ENCODE assay signal across 11 cellular contexts in the genomic region with DNA sequence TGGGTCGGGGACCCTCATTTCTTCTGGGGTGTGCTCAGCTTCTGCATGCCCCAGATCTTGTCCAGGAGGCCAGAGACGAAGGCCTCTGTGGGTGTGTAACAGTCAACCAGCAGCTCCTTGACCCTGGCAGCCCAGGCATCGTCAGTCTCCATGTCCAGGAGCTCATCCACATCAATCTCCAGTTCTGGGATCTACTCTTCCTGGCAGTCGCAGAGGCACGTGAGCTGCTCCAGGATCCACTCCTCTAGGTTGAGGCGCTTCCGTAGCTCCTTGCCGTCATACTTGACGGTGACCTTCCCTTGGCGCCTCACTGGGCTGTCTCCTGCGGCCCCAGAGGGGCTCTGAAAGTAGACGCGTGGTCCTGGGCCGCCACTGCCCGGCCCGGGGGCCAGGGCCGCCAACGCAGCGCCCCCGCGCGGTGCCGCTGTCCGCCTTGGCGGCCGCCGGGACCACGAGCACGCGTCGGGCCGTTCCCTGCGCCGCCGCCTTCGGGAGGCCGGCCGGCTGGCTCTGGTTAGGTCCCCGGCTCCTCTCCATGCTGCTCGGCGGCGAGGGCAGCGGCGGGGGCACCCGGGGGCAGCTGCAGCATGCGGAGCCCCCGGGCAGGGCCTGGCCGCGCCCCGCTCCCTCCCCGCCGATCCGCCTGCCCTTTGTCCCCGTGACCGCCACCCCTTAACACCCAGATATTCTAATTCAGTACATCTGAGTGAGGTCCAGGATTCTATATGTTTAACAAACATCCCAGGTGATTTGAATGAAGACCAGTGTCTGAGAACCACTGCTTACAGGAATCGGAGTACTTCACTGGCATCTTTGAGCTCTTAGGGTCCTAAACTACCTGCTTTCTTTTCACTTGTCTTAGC.
DNase-seq lines count a peak whose midpoint lies in the region; ATAC-seq, FAIRE-seq and TF ChIP-seq lines count a peak whose summit lies in the region.
"Had no signal": no experiment of that assay in that cellular context is flagged by ENCODE, and none has a peak within 500 bp of the region (broad histone marks: within the 10 kb centered on the region; RNA-seq: fewer than 3 reads in every experiment).

No MANE protein-coding gene starts in this region.

- no peak for TF ChIP-seq EP300 in A549 (IDR thresholded peaks at IDR 0.05)

- peak overlapping the region; percentile 60 for H3K4me2 ChIP-seq in A549
- H3K4me2 ChIP-seq: BLaER1 treated with 17β-estradiol and CSF1 and Interleukin-3, amounts not matched to agents 10 nM and 100 nM had no signal

- H3K27ac Mint-ChIP-seq in osteocyte (ENCODE audit: unreplicated experiment): no peak overlapping the region

- TF ChIP-seq POLR2A in A549 (IDR thresholded peaks at IDR 0.05; ENCODE audit: low read length): peak; percentile 5; the same call in 1 of the 2 replicates
- TF ChIP-seq POLR2A in body of pancreas (IDR thresholded peaks at IDR 0.05): no peak
- TF ChIP-seq POLR2A in right lobe of liver (IDR thresholded peaks at IDR 0.05): no peak

- no peaks in the 10 kb centered on the region for H3K4me1 Mint-ChIP-seq in osteocyte (ENCODE audit: unreplicated experiment)

- CTCF ChIA-PET in A549 (lab: Yijun Ruan, JAX): interaction anchor here (0.6 to 3.8 kb wide), 11 partner anchors 8 to 848 kb away, joined by 3 to 19 read pairs (median 3); no protein-coding TSS in a partner anchor

- H3K4me1 ChIP-seq in A549 (no peaks in the 10 kb centered on the region), body of pancreas (no peaks in the 10 kb centered on the region), right lobe of liver (no peaks in the 10 kb centered on the region)
- H3K4me1 ChIP-seq: BLaER1 treated with 17β-estradiol and CSF1 and Interleukin-3, amounts not matched to agents 10 nM and 100 nM had no signal

- no peaks in the 10 kb centered on the region for H3K9me3 Mint-ChIP-seq in osteocyte (ENCODE audit: unreplicated experiment)

- H3K4me3 ChIP-seq in A549 (peak overlapping the region; percentile 33; the same call in 2 of the 3 replicates), body of pancreas (no peak overlapping the region), right lobe of liver (peak overlapping the region in 2 of 3 donors; percentile 34 to 44)
- H3K4me3 ChIP-seq: BLaER1 treated with 17β-estradiol and CSF1 and Interleukin-3, amounts not matched to agents 10 nM and 100 nM had no signal

- ATAC-seq in A549: peak; percentile 75 to 81
- ATAC-seq in body of pancreas: peak; percentile 72
- peak; percentile 79 to 88 (median 86) for ATAC-seq in right lobe of liver
- ATAC-seq in GM21737 (IDR thresholded peaks at IDR 0.05; ENCODE audit: unreplicated experiment): no peak

- H3K36me3 Mint-ChIP-seq in osteocyte (ENCODE audit: unreplicated experiment): no peaks in the 10 kb centered on the region

- POLR2A ChIA-PET in A549 (lab: Yijun Ruan, JAX): no interaction called here

- no peaks in the 10 kb centered on the region for H3K9me3 ChIP-seq in A549
- H3K9me3 ChIP-seq in body of pancreas: no peaks in the 10 kb centered on the region
- no peaks in the 10 kb centered on the region for H3K9me3 ChIP-seq in right lobe of liver

- H3K27me3 ChIP-seq in body of pancreas (no peaks in the 10 kb centered on the region), right lobe of liver (no peaks in the 10 kb centered on the region)

- DNase-seq in A549 (ENCODE audit: low read depth in 1 of 2, low spot score in 1 of 2): peak in 1 of 2 experiments; percentile 19
- DNase-seq in GM20000 (ENCODE audit: low spot score): peak; percentile 68
- DNase-seq in body of pancreas: peak in 1 of 4 donors; percentile 50
- DNase-seq in right lobe of liver: no peak
- DNase-seq in osteocyte (ENCODE audit: extremely low spot score, unreplicated experiment): no peak
- DNase-seq in stimulated activated CD4-positive, alpha-beta T cell treated with anti-CD3 and anti-CD28 coated beads, Interleukin-15, amount 100 ng/mL, for 24 hours: no peak
- no peak for DNase-seq in RKO (ENCODE audit: low spot score)
- DNase-seq: head of caudate nucleus; stimulated activated CD4-positive, alpha-beta T cell treated with anti-CD3 and anti-CD28 coated beads, Interleukin-12 subunit alpha, Interleukin-12 subunit beta, amount 100 ng/mL, for 4 hours had no signal

- H3K36me3 ChIP-seq in body of pancreas (replicated peaks in 1 of 2; ENCODE audit: insufficient read depth in 1 of 2, low read depth in 2 of 2): no peaks in the 10 kb centered on the region
- no peaks in the 10 kb centered on the region for H3K36me3 ChIP-seq in right lobe of liver
- H3K36me3 ChIP-seq: BLaER1 treated with 17β-estradiol and CSF1 and Interleukin-3, amounts not matched to agents 10 nM and 100 nM had no signal

- H3K27ac ChIP-seq in A549 (peak overlapping the region; percentile 54 to 70; a peak in 5 of 6 replicates), body of pancreas (no peak overlapping the region), right lobe of liver (no peak overlapping the region)
- H3K27ac ChIP-seq: BLaER1 treated with 17β-estradiol and CSF1 and Interleukin-3, amounts not matched to agents 10 nM and 100 nM had no signal

- intact Hi-C loops in body of pancreas (cut with DNase I) (no loop called here), right lobe of liver (cut with DNase I) (no loop called here)

- no peak overlapping the region for H3K4me3 Mint-ChIP-seq in osteocyte (ENCODE audit: unreplicated experiment)

- 0 out of 5 replicates have a peak, but pooled peaks of 1 of the 2 experiments have one; percentile 19 for TF ChIP-seq RAD21 in A549 (conservative IDR thresholded peaks at IDR 0.05 in 1 of 2, IDR thresholded peaks at IDR 0.05 in 1 of 2)

- 66% methylated on average over 18 of the region's 56 CpGs for WGBS in A549 (ENCODE audit: missing lambda C conversion rate)
- 43 to 46% methylated on average over 9 to 31 of the region's 56 CpGs for WGBS in body of pancreas, 2 donors
- 33% methylated on average over 6 of the region's 56 CpGs for WGBS in right lobe of liver (ENCODE audit: insufficient coverage, low coverage, low lambda C conversion rate, missing lambda C conversion rate)

- FAIRE-seq in A549 (lab: Jason Lieb, UNC): no peak

- peaks cover 5% of the 10 kb centered on the region for H3K27me3 Mint-ChIP-seq in osteocyte (ENCODE audit: unreplicated experiment)

- TF ChIP-seq CTCF in A549 (IDR thresholded peaks at IDR 0.05) (peak; percentile 50), GM20000 (IDR thresholded peaks at IDR 0.05; ENCODE audit: extremely low read depth, missing control alignments) (peak; percentile 26), body of pancreas (IDR thresholded peaks at IDR 0.05) (peak in 4 of 7 experiments; percentile 41 to 60 (median 44)), right lobe of liver (IDR thresholded peaks at IDR 0.05) (peak; percentile 20 to 69 (median 35)), osteocyte (IDR thresholded peaks at IDR 0.05) (no peak)

TF ChIP-seq in A549, 52 proteins besides CTCF, POLR2A, EP300 and RAD21:
- no peak for TF ChIP-seq BCL3 (IDR thresholded peaks at IDR 0.05)
- TF ChIP-seq ELK1 (IDR thresholded peaks at IDR 0.05; ENCODE audit: low read depth, low read length): no peak
- TF ChIP-seq, protein P1, sequence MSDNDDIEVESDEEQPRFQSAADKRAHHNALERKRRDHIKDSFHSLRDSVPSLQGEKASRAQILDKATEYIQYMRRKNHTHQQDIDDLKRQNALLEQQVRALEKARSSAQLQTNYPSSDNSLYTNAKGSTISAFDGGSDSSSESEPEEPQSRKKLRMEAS (IDR thresholded peaks at IDR 0.05): peak; percentile 26; the same call in 1 of the 2 replicates
- peak; percentile 30; the same call in 1 of the 3 replicates for TF ChIP-seq SMC3 (IDR thresholded peaks at IDR 0.05)
- TF ChIP-seq CHD4 (IDR thresholded peaks at IDR 0.05; ENCODE audit: borderline replicate concordance): no peak

Comparison
In these comparisons a context has a peak if more than half of its experiments do, and no peak if none do; other contexts are left out.
1. H3K27ac ChIP-seq: peak in A549 (2 of 2); none in body of pancreas (0 of 4) and right lobe of liver (0 of 3).
2. H3K4me3 ChIP-seq: peak in A549 (single experiment) and right lobe of liver (2 of 3); none in body of pancreas (0 of 2).